In the genomic region with DNA sequence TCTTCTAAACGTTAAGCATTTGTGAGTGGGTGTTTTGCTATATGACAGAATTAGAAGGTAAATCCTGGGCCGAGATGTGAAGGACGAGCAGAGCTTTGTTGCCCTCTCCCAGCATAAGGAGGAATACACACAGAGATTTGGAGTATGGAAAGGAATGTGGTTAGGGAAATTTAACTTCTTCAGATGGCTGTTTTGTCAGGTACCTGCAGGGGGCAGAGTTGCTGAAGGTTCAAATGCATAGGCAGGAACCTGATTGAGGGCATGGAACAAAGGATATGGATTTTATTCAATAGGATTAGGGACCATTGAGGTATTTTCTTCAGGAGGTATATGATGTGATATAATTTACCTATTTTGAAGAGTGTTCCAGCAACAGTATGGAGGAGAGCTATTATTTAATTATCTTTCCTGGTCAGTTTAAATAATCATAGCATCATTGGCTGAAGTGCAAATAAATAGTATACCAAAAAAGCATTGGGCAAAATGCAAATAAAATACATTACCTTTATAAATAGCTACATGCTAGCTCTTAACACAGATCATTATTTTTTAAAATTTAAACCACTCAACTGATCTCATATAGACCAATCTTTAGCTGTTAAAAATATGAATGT, we compare ENCODE assay signal across 8 cellular contexts.
DNase-seq lines count a peak whose midpoint lies in the region; ATAC-seq and TF ChIP-seq lines count a peak whose summit lies in the region.

No MANE protein-coding gene starts in this region.

- H3K4me1 ChIP-seq in HEK293 (ENCODE audit: control insufficient read depth, insufficient read depth, low read length): no peaks in the 10 kb centered on the region

- intact Hi-C loops in activated CD8-positive, alpha-beta T cell treated with anti-CD3 and anti-CD28 coated beads for 36 hours (cut with micrococcal nuclease): no loop called here

- ATAC-seq in activated CD8-positive, alpha-beta T cell treated with anti-CD3 and anti-CD28 coated beads for 36 hours: no peak
- no peak for ATAC-seq in GM18873 (IDR thresholded peaks at IDR 0.05; ENCODE audit: low FRiP score, unreplicated experiment)

- CTCF ChIA-PET in HEK293 (lab: Yijun Ruan, JAX): interaction anchor here (0.5 to 3.1 kb wide), 17 partner anchors 9 to 1245 kb away, joined by 3 to 23 read pairs (median 4); no protein-coding TSS in a partner anchor
- CTCF ChIA-PET in activated CD8-positive, alpha-beta T cell treated with anti-CD3 and anti-CD28 coated beads for 36 hours (lab: Charles Lee): interaction anchor here (0.8 to 2.3 kb wide), 10 partner anchors 9 to 290 kb away, joined by 3 to 12 read pairs (median 4); no protein-coding TSS in a partner anchor

- H3K27ac ChIP-seq in HEK293 (ENCODE audit: extremely low read depth, low read depth, low read length): no peak overlapping the region

- no peak overlapping the region for H3K4me3 Mint-ChIP-seq in activated CD8-positive, alpha-beta T cell treated with anti-CD3 and anti-CD28 coated beads for 36 hours

- no peaks in the 10 kb centered on the region for H3K36me3 Mint-ChIP-seq in activated CD8-positive, alpha-beta T cell treated with anti-CD3 and anti-CD28 coated beads for 36 hours (ENCODE audit: low read depth)

- no peaks in the 10 kb centered on the region for H3K27me3 ChIP-seq in kidney epithelial cell (ENCODE audit: control insufficient read depth, insufficient read depth, low read length)

- H3K4me3 ChIP-seq in HEK293 (ENCODE audit: low read depth, low read length): no peak overlapping the region
- no peak overlapping the region for H3K4me3 ChIP-seq in kidney epithelial cell (ENCODE audit: low read depth, low read length)

- POLR2A ChIA-PET in HEK293 (lab: Yijun Ruan, JAX): no interaction called here
- POLR2A ChIA-PET in activated CD8-positive, alpha-beta T cell treated with anti-CD3 and anti-CD28 coated beads for 36 hours (lab: Charles Lee): no interaction called here

- no peaks in the 10 kb centered on the region for H3K9me3 Mint-ChIP-seq in activated CD8-positive, alpha-beta T cell treated with anti-CD3 and anti-CD28 coated beads for 36 hours

- peaks cover 0 to 20% of the 10 kb centered on the region in 2 experiments; a peak in 1 of 3 replicates for H3K36me3 ChIP-seq in HEK293 (ENCODE audit: control insufficient read depth in 2 of 2, insufficient read depth in 1 of 2, low read length in 2 of 2)
- no peaks in the 10 kb centered on the region for H3K36me3 ChIP-seq in kidney epithelial cell (ENCODE audit: control insufficient read depth, insufficient read depth, low read length)

- H3K27ac Mint-ChIP-seq in activated CD8-positive, alpha-beta T cell treated with anti-CD3 and anti-CD28 coated beads for 36 hours: no peak overlapping the region

- DNase-seq in activated T-cell treated with anti-CD3 and anti-CD28 coated beads for 1 hour (ENCODE audit: low read depth) (peak; percentile 0), NCI-H146 (lab: John Stamatoyannopoulos, UW) (peak; percentile 85), kidney epithelial cell (ENCODE audit: low read depth) (no peak), OCI-M2 (lab: John Stamatoyannopoulos, UW; ENCODE audit: unreplicated experiment) (no peak)
- DNase-seq in activated T-cell treated with anti-CD3 and anti-CD28 coated beads, Interleukin-2, amount 50 U/mL, for 1 hour: no peak
- peak; percentile 45 for DNase-seq in activated CD8-positive, alpha-beta T cell treated with anti-CD3 and anti-CD28 coated beads for 36 hours

- no peaks in the 10 kb centered on the region for H3K9me3 ChIP-seq in HEK293 (ENCODE audit: control insufficient read depth, insufficient read depth, low read depth, low read length)

- no peaks in the 10 kb centered on the region for H3K4me1 Mint-ChIP-seq in activated CD8-positive, alpha-beta T cell treated with anti-CD3 and anti-CD28 coated beads for 36 hours (ENCODE audit: low read depth)

- TF ChIP-seq CTCF in HEK293 (tag by site-specific recombination; IDR thresholded peaks at IDR 0.05) (no peak), kidney epithelial cell (IDR thresholded peaks at IDR 0.05; ENCODE audit: insufficient read depth, low read length, poor library complexity, severe bottlenecking) (peak; percentile 69)
- TF ChIP-seq CTCF in activated CD8-positive, alpha-beta T cell treated with anti-CD3 and anti-CD28 coated beads for 36 hours (IDR thresholded peaks at IDR 0.05): peak; percentile 68

- H3K27me3 Mint-ChIP-seq in activated CD8-positive, alpha-beta T cell treated with anti-CD3 and anti-CD28 coated beads for 36 hours: no peaks in the 10 kb centered on the region

TF ChIP-seq in HEK293, 187 proteins besides CTCF, POLR2A, EP300 and RAD21:
- peak; percentile 23; the same call in 1 of the 2 replicates for TF ChIP-seq ZNF654 (tag by site-specific recombination; IDR thresholded peaks at IDR 0.05; ENCODE audit: low read depth)
- TF ChIP-seq ZNF837 (tag by site-specific recombination; IDR thresholded peaks at IDR 0.05): no peak
- TF ChIP-seq ZNF518A (tag by site-specific recombination; conservative IDR thresholded peaks at IDR 0.05; ENCODE audit: low read depth): no peak
- no peak for TF ChIP-seq KLF8 (tag by site-specific recombination; IDR thresholded peaks at IDR 0.05)

Comparison
In these comparisons a context has a peak if more than half of its experiments do, and no peak if none do; other contexts are left out.
1. DNase-seq: peak in activated T-cell treated with anti-CD3 and anti-CD28 coated beads for 1 hour (single experiment), NCI-H146 (single experiment) and activated CD8-positive, alpha-beta T cell treated with anti-CD3 and anti-CD28 coated beads for 36 hours (single experiment); none in activated T-cell treated with anti-CD3 and anti-CD28 coated beads, Interleukin-2, amount 50 U/mL, for 1 hour (single experiment), kidney epithelial cell (single experiment) and OCI-M2 (single experiment).